In the genomic region with DNA sequence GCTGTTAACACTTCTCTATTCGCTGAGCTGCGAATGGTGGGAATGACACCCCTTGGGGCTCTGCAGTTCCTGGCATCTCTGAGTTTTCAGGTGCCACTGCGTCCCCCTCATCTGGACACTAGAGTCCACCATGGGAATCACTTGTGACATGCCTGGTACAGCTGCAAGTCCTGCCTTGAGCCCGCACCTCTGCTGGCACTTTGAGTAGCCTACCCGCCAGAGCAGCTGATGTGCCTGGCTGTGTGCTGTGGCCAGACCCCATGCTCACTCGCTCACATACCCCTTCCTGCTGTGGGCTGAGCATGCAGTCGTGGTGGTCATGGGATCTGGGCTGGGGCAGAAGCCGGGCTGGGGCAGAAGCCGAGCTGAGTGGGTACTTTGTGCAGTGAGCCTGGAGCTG, we compare ENCODE assay signal across 20 cellular contexts.
"Had no signal": no experiment of that assay in that cellular context is flagged by ENCODE, and none has a peak within 500 bp of the region (broad histone marks: within the 10 kb centered on the region; RNA-seq: fewer than 3 reads in every experiment).

No MANE protein-coding gene starts in this region.

- H3K4me3 Mint-ChIP-seq: dendritic cell treated with granulocyte-macrophage colony-stimulating factor and Interleukin-4, amounts not matched to agents 40 ng/mL and 50 ng/mL, for 4 days; immature natural killer cell; natural killer cell; stimulated activated naive CD8-positive, alpha-beta T cell treated with anti-CD3 and anti-CD28 coated beads, Interleukin-15, amount 100 ng/mL, for 72 hours had no signal

- H3K27me3 Mint-ChIP-seq: dendritic cell treated with granulocyte-macrophage colony-stimulating factor and Interleukin-4, amounts not matched to agents 40 ng/mL and 50 ng/mL, for 4 days; stimulated activated naive CD8-positive, alpha-beta T cell treated with anti-CD3 and anti-CD28 coated beads, Interleukin-15, amount 100 ng/mL, for 72 hours had no signal

- H3K9me3 Mint-ChIP-seq: stimulated activated naive CD8-positive, alpha-beta T cell treated with anti-CD3 and anti-CD28 coated beads, Interleukin-15, amount 100 ng/mL, for 72 hours had no signal

- DNase-seq: effector CD8-positive, alpha-beta T cell; erythroblast; esophagus squamous epithelium; foreskin melanocyte; immature natural killer cell; islet precursor cell; kidney glomerular epithelial cell; left ventricle myocardium superior; lower lobe of right lung; natural killer cell; right lobe of liver; stimulated activated CD4-positive, alpha-beta T cell treated with anti-CD3 and anti-CD28 coated beads, Interleukin-15, amount 100 ng/mL, for 24 hours; stimulated activated CD4-positive, alpha-beta T cell treated with anti-CD3 and anti-CD28 coated beads, Interleukin-2, amount 100 ng/mL, for 48 hours; stimulated activated naive CD4-positive, alpha-beta T cell; stimulated activated naive CD8-positive, alpha-beta T cell treated with anti-CD3 and anti-CD28 coated beads, Interleukin-15, amount 100 ng/mL, for 72 hours had no signal

- H3K4me1 ChIP-seq: colonic mucosa, lower lobe of right lung, suprapubic skin, vagina had no signal

- H3K36me3 Mint-ChIP-seq: immature natural killer cell, natural killer cell had no signal

- H3K27me3 ChIP-seq: colonic mucosa, esophagus squamous epithelium, right lobe of liver, suprapubic skin, transverse colon, vagina had no signal

- H3K36me3 ChIP-seq: colonic mucosa, esophagus squamous epithelium, lower lobe of right lung, right lobe of liver, suprapubic skin, transverse colon, vagina had no signal

- H3K4me3 ChIP-seq: colonic mucosa, esophagus squamous epithelium, lower lobe of right lung, right lobe of liver, suprapubic skin, transverse colon, vagina had no signal

- H3K9me3 ChIP-seq: colonic mucosa, esophagus squamous epithelium, lower lobe of right lung, right lobe of liver, suprapubic skin, transverse colon, vagina had no signal

- ATAC-seq: left ventricle myocardium superior; lower lobe of right lung; natural killer cell; stimulated activated naive CD8-positive, alpha-beta T cell treated with anti-CD3 and anti-CD28 coated beads, Interleukin-15, amount 100 ng/mL, for 72 hours had no signal

- H3K27ac Mint-ChIP-seq: dendritic cell treated with granulocyte-macrophage colony-stimulating factor and Interleukin-4, amounts not matched to agents 40 ng/mL and 50 ng/mL, for 4 days; immature natural killer cell; natural killer cell; stimulated activated naive CD8-positive, alpha-beta T cell treated with anti-CD3 and anti-CD28 coated beads, Interleukin-15, amount 100 ng/mL, for 72 hours had no signal

- H3K4me1 Mint-ChIP-seq: immature natural killer cell; natural killer cell; stimulated activated naive CD8-positive, alpha-beta T cell treated with anti-CD3 and anti-CD28 coated beads, Interleukin-15, amount 100 ng/mL, for 72 hours had no signal

- H3K27ac ChIP-seq: colonic mucosa, esophagus squamous epithelium, lower lobe of right lung, suprapubic skin, vagina had no signal
